In genomic region chr11:17914957-17915356, GRCh38 we compare ENCODE assay signal across 7 cellular contexts.
"Had no signal": no experiment of that assay in that cellular context is flagged by ENCODE, and none has a peak within 500 bp of the region (broad histone marks: within the 10 kb centered on the region; RNA-seq: fewer than 3 reads in every experiment).

No MANE protein-coding gene starts in this region.

- DNase-seq: H9, HCEC 1CT, KG1 had no signal

- ATAC-seq: GM23338 had no signal

- H3K4me3 ChIP-seq: GM23338 had no signal

- H3K4me2 ChIP-seq: GM23338 had no signal

- H2AFZ ChIP-seq: GM23338 had no signal

- FAIRE-seq: H1, H54, HTR-8/SVneo had no signal
